ENCODE assay signal across 8 cellular contexts in the genomic region with DNA sequence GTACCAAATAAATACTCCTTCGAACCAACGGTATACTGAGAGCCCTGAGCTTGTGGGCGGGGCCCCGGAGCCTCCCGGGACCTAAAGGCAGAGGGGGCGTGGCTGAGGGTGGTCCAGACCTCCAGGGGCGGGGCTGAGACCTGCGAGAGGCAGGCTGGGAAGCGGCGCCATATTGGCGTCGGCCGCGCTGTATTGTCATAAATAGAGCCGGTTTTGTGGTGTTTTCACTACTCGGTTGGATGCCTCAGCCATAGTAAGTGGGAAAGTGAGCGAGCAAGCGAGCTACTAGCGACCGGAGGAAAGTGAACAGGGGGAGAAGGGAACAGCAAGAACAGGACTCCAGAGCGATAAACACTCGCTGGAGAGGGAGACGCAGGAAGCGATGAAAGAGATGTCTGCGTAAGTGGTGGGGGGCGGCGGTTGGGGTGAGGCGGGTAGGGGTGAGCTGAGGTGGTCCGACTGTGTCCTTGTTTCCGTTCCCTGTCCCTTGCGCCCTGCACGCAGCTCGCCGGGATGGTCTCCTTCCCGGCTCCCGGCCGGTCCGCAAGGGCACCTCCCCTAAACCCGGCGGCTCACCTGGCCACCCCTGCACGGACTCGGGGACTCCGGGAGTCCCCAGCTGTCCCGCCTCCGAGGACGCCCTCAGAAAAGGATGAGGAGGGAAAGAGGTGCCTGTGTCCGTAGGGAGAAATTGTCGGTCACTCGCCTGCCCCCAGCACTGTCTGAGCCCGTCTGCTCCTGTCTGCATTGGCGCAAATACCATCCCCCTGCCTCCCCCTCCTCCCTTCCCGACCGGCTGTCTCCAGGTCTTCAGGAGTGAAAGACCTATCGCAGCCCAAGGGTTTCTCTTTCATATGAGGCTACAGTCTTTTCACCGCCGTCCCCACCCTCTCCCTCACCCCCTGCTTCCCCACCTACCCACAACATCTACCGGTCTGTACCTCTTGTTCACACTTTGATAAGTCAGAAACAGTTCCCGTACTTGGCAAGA. TPM values are rescaled to one million over a fixed set of nuclear protein-coding genes. Genes with fewer than 3 reads are reported as not detected.
DNase-seq lines count a peak whose midpoint lies in the region; ATAC-seq and TF ChIP-seq lines count a peak whose summit lies in the region.

TSS of gene PAPOLG (plus strand) at position 172 of the 991 bp plus-strand sequence. CDS start at position 383, 211 bp downstream.

- H3K27me3 ChIP-seq in ovary: no peaks in the 10 kb centered on the region
- no peaks in the 10 kb centered on the region for H3K27me3 ChIP-seq in thyroid gland

- ATAC-seq in HG02623 (IDR thresholded peaks at IDR 0.05; ENCODE audit: unreplicated experiment): peak; percentile 97

- H3K4me3 ChIP-seq in ovary (peak within 1 kb of the TSS; percentile 91), thyroid gland (replicated peaks in 1 of 3) (peak within 1 kb of the TSS; percentile 71 to 98 (median 75))

- TF ChIP-seq EP300 in ovary (IDR thresholded peaks at IDR 0.05): no peak

- WGBS in ovary, 3 donors: 0 to 1% (median 0%) methylated on average over 58 of the region's 58 CpGs
- 0 to 1% methylated on average over 47 to 51 of the region's 58 CpGs for WGBS in thyroid gland, 2 donors

- H3K27me3 Mint-ChIP-seq in activated naive CD8-positive, alpha-beta T cell: no peaks in the 10 kb centered on the region

- TF ChIP-seq CTCF in GM10248 (IDR thresholded peaks at IDR 0.05; ENCODE audit: control extremely low read depth, extremely low read depth, low read depth, missing control alignments) (no peak), ovary (IDR thresholded peaks at IDR 0.05) (no peak), thyroid gland (IDR thresholded peaks at IDR 0.05) (no peak)

- peak within 1 kb of the TSS; percentile 98 for H3K27ac Mint-ChIP-seq in activated naive CD8-positive, alpha-beta T cell

- peaks cover 40% of the 10 kb centered on the region for H3K4me1 Mint-ChIP-seq in activated naive CD8-positive, alpha-beta T cell (ENCODE audit: low read depth)

- H3K9me3 ChIP-seq in ovary (no peaks in the 10 kb centered on the region), thyroid gland (no peaks in the 10 kb centered on the region)

- H3K9me3 Mint-ChIP-seq in activated naive CD8-positive, alpha-beta T cell (ENCODE audit: low read depth): no peaks in the 10 kb centered on the region

- H3K36me3 ChIP-seq in ovary: no peaks in the 10 kb centered on the region
- H3K36me3 ChIP-seq in thyroid gland: peaks cover 0 to under 1% of the 10 kb centered on the region in 2 donors

- peak within 1 kb of the TSS; percentile 77 to 83 for H3K27ac ChIP-seq in ovary
- peak within 1 kb of the TSS; percentile 83 to 93 (median 91) for H3K27ac ChIP-seq in thyroid gland

- peak; percentile 59 for TF ChIP-seq POLR2A in ovary (IDR thresholded peaks at IDR 0.05)
- TF ChIP-seq POLR2A in thyroid gland (IDR thresholded peaks at IDR 0.05): peak in 1 of 2 donors; percentile 92

- peaks cover 8% of the 10 kb centered on the region for H3K36me3 Mint-ChIP-seq in activated naive CD8-positive, alpha-beta T cell

- intact Hi-C loops in head of caudate nucleus (cut with DNase I) (no loop called here), ovary (cut with DNase I) (no loop called here), thyroid gland (cut with DNase I) (no loop called here)

- DNase-seq in GM10248 (ENCODE audit: extremely low spot score) (peak; percentile 98), NCI-H1105 (lab: John Stamatoyannopoulos, UW) (peak; percentile 95), SKM-1 treated with dmso at 0.1 percent for 144 hours (lab: John Stamatoyannopoulos, UW; ENCODE audit: unreplicated experiment) (peak; percentile 90), head of caudate nucleus (peak; percentile 88 to 98 (median 96)), ovary (peak; percentile 93 to 96 (median 96)), thyroid gland (peak; percentile 97 to 98)

- POLR2A ChIA-PET in GM10248 (lab: Yijun Ruan, JAX): interaction anchor here (0.5 to 1.3 kb wide), 8 partner anchors 18 to 1160 kb away, joined by 3 to 8 read pairs (median 3); partner anchors contain the start of gene XPO1

- CTCF ChIA-PET in GM10248 (lab: Yijun Ruan, JAX): interaction anchor here (0.8 to 3.7 kb wide), 5 partner anchors 9 to 244 kb away, joined by 3 to 15 read pairs (median 3); no protein-coding TSS in a partner anchor

- H3K4me3 Mint-ChIP-seq in activated naive CD8-positive, alpha-beta T cell: peak within 1 kb of the TSS; percentile 99

- H3K4me1 ChIP-seq in ovary (ENCODE audit: insufficient read depth): peaks cover 4% of the 10 kb centered on the region
- peaks cover 22 to 23% of the 10 kb centered on the region in 2 donors for H3K4me1 ChIP-seq in thyroid gland

RNA-seq across cellular contexts. Expression of gene PAPOLG, which starts in this region (rescaled TPM):
- total RNA-seq in ovary (10 to 100 TPM; 14.1 to 18.4 (median 16.7) TPM), thyroid gland (10 to 100 TPM; 37.4 to 63.2 (median 41.4) TPM)
- polyA plus RNA-seq in ovary: 10 to 100 TPM in 1 of 2 donors, 1 to 10 TPM in 1; 8.0 to 15.5 TPM

Comparison
In these comparisons a context has a peak if more than half of its experiments do, and no peak if none do; other contexts are left out.
1. Peak in every context shown above with its lines: DNase-seq, ATAC-seq, H3K4me3 ChIP-seq and H3K27ac ChIP-seq.